ENCODE assay signal across 15 cellular contexts in the genomic region with DNA sequence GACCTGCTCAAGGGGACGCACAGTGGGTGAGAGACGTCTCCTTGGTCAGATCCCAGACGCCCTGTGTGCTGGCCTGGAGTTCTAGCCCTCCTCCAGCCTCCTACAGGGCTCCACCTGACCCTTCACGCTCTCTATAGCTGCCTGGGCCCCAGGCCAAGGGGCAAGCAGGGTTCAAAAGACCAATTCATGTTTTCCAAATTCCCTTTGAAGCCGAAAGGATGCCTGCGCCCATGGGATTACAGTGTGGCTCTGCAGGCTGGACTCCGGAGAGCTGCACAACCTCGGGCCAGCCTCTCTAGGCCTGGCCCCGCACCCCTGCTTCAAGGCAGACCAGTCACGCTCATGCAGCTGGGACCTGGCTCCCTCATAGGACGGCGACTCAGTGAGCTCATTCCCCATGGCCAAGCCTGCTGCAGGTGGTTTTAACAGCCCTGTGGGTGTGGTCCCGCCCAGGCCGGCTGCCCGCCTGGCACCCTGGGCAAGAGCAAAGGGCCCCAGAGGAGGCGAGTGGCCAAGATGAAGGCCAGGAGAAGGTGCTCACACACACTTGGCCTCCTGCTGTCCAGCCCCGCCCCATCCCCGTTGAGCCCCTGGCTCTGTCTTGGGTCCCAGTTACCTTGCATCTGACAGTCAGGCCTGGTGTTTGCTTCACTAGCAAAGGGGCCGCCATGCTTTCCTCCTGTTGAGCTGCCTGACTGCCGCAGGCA. TPM values are rescaled to one million over a fixed set of nuclear protein-coding genes. Genes with fewer than 3 reads are reported as not detected.
A peak's percentile ranks its signal among the peaks of the same experiment; 100 is the strongest.
DNase-seq lines count a peak whose midpoint lies in the region; ATAC-seq and TF ChIP-seq lines count a peak whose summit lies in the region.
"Had no signal": no experiment of that assay in that cellular context is flagged by ENCODE, and none has a peak within 500 bp of the region (broad histone marks: within the 10 kb centered on the region; RNA-seq: fewer than 3 reads in every experiment).

No MANE protein-coding gene starts in this region.

- H3K4me1 ChIP-seq in heart right ventricle (peaks cover 0 to 40% (median 20%) of the 10 kb centered on the region in 9 donors), mucosa of stomach (ENCODE audit: control insufficient read depth, insufficient read depth, low read length) (peaks cover 32% of the 10 kb centered on the region), foreskin keratinocyte (peaks cover 3% of the 10 kb centered on the region), psoas muscle (no peaks in the 10 kb centered on the region)

- H3K27me3 Mint-ChIP-seq in dendritic cell treated with granulocyte-macrophage colony-stimulating factor and Interleukin-4, amounts not matched to agents 40 ng/mL and 50 ng/mL, for 4 days = no peaks in the 10 kb centered on the region
- H3K27me3 Mint-ChIP-seq: stimulated activated naive CD8-positive, alpha-beta T cell treated with anti-CD3 and anti-CD28 coated beads, Interleukin-15, Interleukin-2, amounts not matched to agents 100 ng/mL and 50 ng/mL, for 24 hours had no signal

- no peak overlapping the region for H3K4me3 Mint-ChIP-seq in dendritic cell treated with granulocyte-macrophage colony-stimulating factor and Interleukin-4, amounts not matched to agents 40 ng/mL and 50 ng/mL, for 4 days
- H3K4me3 Mint-ChIP-seq: stimulated activated naive CD8-positive, alpha-beta T cell treated with anti-CD3 and anti-CD28 coated beads, Interleukin-15, Interleukin-2, amounts not matched to agents 100 ng/mL and 50 ng/mL, for 24 hours had no signal

- TF ChIP-seq CTCF in heart right ventricle (IDR thresholded peaks at IDR 0.05) = no peak
- TF ChIP-seq CTCF in foreskin keratinocyte (conservative IDR thresholded peaks at IDR 0.05) = no peak
- no peak for TF ChIP-seq CTCF in psoas muscle (IDR thresholded peaks at IDR 0.05)

- intact Hi-C loops in cardiac septum (cut with DNase I) (no loop called here), heart right ventricle (cut with DNase I) (loop anchor here in 1 of 10 donors (10.0 kb wide), 1 partner anchor 151 kb away; no protein-coding TSS in a partner anchor), psoas muscle (cut with DNase I) (loop anchor here in 1 of 2 donors (2.0 kb wide), 1 partner anchor 21 kb away; no protein-coding TSS in a partner anchor)
- intact Hi-C loops in dendritic cell treated with granulocyte-macrophage colony-stimulating factor and Interleukin-4, amounts not matched to agents 40 ng/mL and 50 ng/mL, for 4 days (cut with micrococcal nuclease) = no loop called here

- no peaks in the 10 kb centered on the region for H3K9me3 Mint-ChIP-seq in dendritic cell treated with granulocyte-macrophage colony-stimulating factor and Interleukin-4, amounts not matched to agents 40 ng/mL and 50 ng/mL, for 4 days
- H3K9me3 Mint-ChIP-seq: stimulated activated naive CD8-positive, alpha-beta T cell treated with anti-CD3 and anti-CD28 coated beads, Interleukin-15, Interleukin-2, amounts not matched to agents 100 ng/mL and 50 ng/mL, for 24 hours had no signal

- H3K9me3 ChIP-seq in heart right ventricle (no peaks in the 10 kb centered on the region), mucosa of stomach (ENCODE audit: control insufficient read depth, low read length) (no peaks in the 10 kb centered on the region), psoas muscle (no peaks in the 10 kb centered on the region)
- H3K9me3 ChIP-seq: ascending aorta, uterus had no signal

- no peaks in the 10 kb centered on the region for H3K36me3 Mint-ChIP-seq in dendritic cell treated with granulocyte-macrophage colony-stimulating factor and Interleukin-4, amounts not matched to agents 40 ng/mL and 50 ng/mL, for 4 days (ENCODE audit: low read depth)

- H3K27ac Mint-ChIP-seq in dendritic cell treated with granulocyte-macrophage colony-stimulating factor and Interleukin-4, amounts not matched to agents 40 ng/mL and 50 ng/mL, for 4 days = peak overlapping the region; percentile 11
- H3K27ac Mint-ChIP-seq: stimulated activated naive CD8-positive, alpha-beta T cell treated with anti-CD3 and anti-CD28 coated beads, Interleukin-15, Interleukin-2, amounts not matched to agents 100 ng/mL and 50 ng/mL, for 24 hours had no signal

- peaks cover 42% of the 10 kb centered on the region for H3K4me1 Mint-ChIP-seq in dendritic cell treated with granulocyte-macrophage colony-stimulating factor and Interleukin-4, amounts not matched to agents 40 ng/mL and 50 ng/mL, for 4 days (ENCODE audit: low read depth)

- H3K4me3 ChIP-seq in heart right ventricle (no peak overlapping the region), mucosa of stomach (ENCODE audit: low read length) (no peak overlapping the region), psoas muscle (no peak overlapping the region)
- H3K4me3 ChIP-seq: ascending aorta, uterus had no signal

- H3K9ac ChIP-seq in mucosa of stomach (ENCODE audit: low read length) = peak overlapping the region; percentile 3

- H3K27ac ChIP-seq in heart right ventricle (no peak overlapping the region), foreskin keratinocyte (no peak overlapping the region), psoas muscle (no peak overlapping the region)
- H3K27ac ChIP-seq: uterus had no signal

- H3K27me3 ChIP-seq in heart right ventricle (no peaks in the 10 kb centered on the region), mucosa of stomach (ENCODE audit: control insufficient read depth, insufficient read depth, low read length) (no peaks in the 10 kb centered on the region), foreskin keratinocyte (no peaks in the 10 kb centered on the region), psoas muscle (ENCODE audit: insufficient read depth in 3 of 3, low read length in 2 of 3) (no peaks in the 10 kb centered on the region)
- H3K27me3 ChIP-seq: ascending aorta, uterus had no signal

- 88 to 92% methylated on average over 20 of the region's 20 CpGs for WGBS in heart right ventricle, 2 donors
- WGBS in psoas muscle, 3 donors = 77 to 87% (median 84%) methylated on average over 19 to 20 of the region's 20 CpGs

- DNase-seq in cardiac septum (ENCODE audit: low spot score) (peak; percentile 68), heart right ventricle (no peak), foreskin keratinocyte (no peak), psoas muscle (no peak)
- DNase-seq: mammary epithelial cell, NCI-H2081, NCI-H524, T1000, uterus had no signal

- no peaks in the 10 kb centered on the region for H3K36me3 ChIP-seq in heart right ventricle
- no peaks in the 10 kb centered on the region for H3K36me3 ChIP-seq in mucosa of stomach (ENCODE audit: control insufficient read depth, insufficient read depth, low read length)
- no peaks in the 10 kb centered on the region for H3K36me3 ChIP-seq in psoas muscle (ENCODE audit: insufficient read depth in 1 of 2, low read depth in 1 of 2)
- H3K36me3 ChIP-seq: ascending aorta, uterus had no signal

- no peak for ATAC-seq in heart right ventricle
- ATAC-seq in HG02763 (IDR thresholded peaks at IDR 0.05; ENCODE audit: unreplicated experiment) = no peak
- no peak for ATAC-seq in foreskin keratinocyte
- ATAC-seq in psoas muscle = no peak
- no peak for ATAC-seq in HG03095 (IDR thresholded peaks at IDR 0.05; ENCODE audit: unreplicated experiment)

RNA-seq across cellular contexts. Expression of a gene that starts 57.1 kb away (rescaled TPM):
- total RNA-seq in cardiac septum = 42.4 TPM
- total RNA-seq in heart right ventricle = 10 to 100 TPM; 15.4 to 28.6 (median 19.9) TPM
- polyA plus RNA-seq in heart right ventricle = 10 to 100 TPM in 1 of 2 donors, 1 to 10 TPM in 1; 6.7 to 18.7 TPM
- 7.2 and 10.5 TPM in 2 replicates for total RNA-seq in foreskin keratinocyte
- polyA plus RNA-seq in foreskin keratinocyte = 4.3 and 5.2 TPM in 2 replicates
- 10 to 100 TPM in 2 of 4 donors, 1 to 10 TPM in 2; 8.4 to 14.7 (median 10.4) TPM for total RNA-seq in psoas muscle
- polyA plus RNA-seq in psoas muscle = 1 to 10 TPM; 5.4 to 6.1 (median 5.8) TPM
